In genomic region chr6:98118357-98119045, GRCh38 we compare ENCODE assay signal across 2 cellular contexts.
TF ChIP-seq lines count a peak whose summit lies in the region.

No MANE protein-coding gene starts in this region.

TF ChIP-seq in GM23338, 12 proteins besides CTCF, POLR2A, EP300 and RAD21:
- TF ChIP-seq CREB1 (CRISPR knock-in tag; IDR thresholded peaks at IDR 0.05; ENCODE audit: low read depth): no peak
- no peak for TF ChIP-seq STAT1 (IDR thresholded peaks at IDR 0.05; ENCODE audit: unreplicated experiment)
- no peak for TF ChIP-seq NANOG (IDR thresholded peaks at IDR 0.05; ENCODE audit: borderline replicate concordance)
- TF ChIP-seq EZH2 (IDR thresholded peaks at IDR 0.05; ENCODE audit: low read depth, unreplicated experiment): no peak
- no peak for TF ChIP-seq REST (IDR thresholded peaks at IDR 0.05; ENCODE audit: unreplicated experiment)
- no peak for TF ChIP-seq ZNF462 (CRISPR knock-in tag; IDR thresholded peaks at IDR 0.05)
- TF ChIP-seq ZNF331 (CRISPR knock-in tag; IDR thresholded peaks at IDR 0.05; ENCODE audit: low read depth): no peak
- TF ChIP-seq ETS1 (IDR thresholded peaks at IDR 0.05): no peak

TF ChIP-seq in GM12878, 131 proteins besides CTCF, POLR2A, EP300 and RAD21:
- no peak for TF ChIP-seq SREBF2 (IDR thresholded peaks at IDR 0.05; ENCODE audit: low read length)
- TF ChIP-seq BHLHE40 (IDR thresholded peaks at IDR 0.05; ENCODE audit: borderline replicate concordance in 1 of 2, low read depth in 2 of 2, low read length in 1 of 2): peak in 1 of 2 experiments; percentile 30; a peak in 1 of 4 replicates
- no peak for TF ChIP-seq ESRRA (IDR thresholded peaks at IDR 0.05; ENCODE audit: low read length)
- no peak for TF ChIP-seq RBBP5 (conservative IDR thresholded peaks at IDR 0.05)
- peak; percentile 76 for TF ChIP-seq MTA2 (IDR thresholded peaks at IDR 0.05; ENCODE audit: low read depth)
- no peak for TF ChIP-seq TCF7 (IDR thresholded peaks at IDR 0.05; ENCODE audit: borderline replicate concordance)
- TF ChIP-seq YY1 (IDR thresholded peaks at IDR 0.05; ENCODE audit: low read depth, low read length): no peak
- TF ChIP-seq MAX (IDR thresholded peaks at IDR 0.05; ENCODE audit: low read depth, low read length): no peak
- TF ChIP-seq PKNOX1 (IDR thresholded peaks at IDR 0.05): no peak
- TF ChIP-seq RCOR1 (conservative IDR thresholded peaks at IDR 0.05; ENCODE audit: low read depth, low read length): no peak
- TF ChIP-seq SRF (IDR thresholded peaks at IDR 0.05; ENCODE audit: low read depth in 2 of 2, low read length in 2 of 2): no peak
- no peak for TF ChIP-seq WRNIP1 (IDR thresholded peaks at IDR 0.05; ENCODE audit: borderline replicate concordance, low read depth, low read length)
- TF ChIP-seq KAT2A (conservative IDR thresholded peaks at IDR 0.05; ENCODE audit: control insufficient read depth, low read depth, low read length): no peak
